ENCODE assay signal across 17 cellular contexts in the genomic region with DNA sequence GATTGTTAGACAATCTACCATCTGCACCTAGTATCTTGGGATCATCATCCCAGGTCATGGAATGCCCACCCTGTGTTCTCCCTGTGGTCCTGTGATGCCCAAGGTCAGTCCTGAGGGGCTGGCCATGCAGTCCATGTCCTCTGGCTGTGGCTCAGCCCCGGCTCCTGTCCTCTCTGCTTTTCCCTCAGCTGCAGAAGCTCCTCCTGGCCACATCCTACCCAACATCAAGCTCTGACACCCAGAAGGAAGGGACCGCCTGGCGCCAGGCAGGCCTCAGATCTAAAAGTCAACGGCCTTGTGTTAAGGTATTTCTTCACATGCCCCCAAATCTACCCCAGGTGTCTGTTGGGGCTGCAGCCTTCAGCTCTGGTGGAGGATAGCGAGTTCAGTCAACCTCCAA.
A peak's percentile ranks its signal among the peaks of the same experiment; 100 is the strongest.
DNase-seq lines count a peak whose midpoint lies in the region; ATAC-seq and TF ChIP-seq lines count a peak whose summit lies in the region.
"Had no signal": no experiment of that assay in that cellular context is flagged by ENCODE, and none has a peak within 500 bp of the region (broad histone marks: within the 10 kb centered on the region; RNA-seq: fewer than 3 reads in every experiment).

No MANE protein-coding gene starts in this region.

- TF ChIP-seq CTCF in RWPE1 (conservative IDR thresholded peaks at IDR 0.05; ENCODE audit: low read depth), result no peak
- TF ChIP-seq CTCF in GM10248 (IDR thresholded peaks at IDR 0.05; ENCODE audit: control extremely low read depth, extremely low read depth, low read depth, missing control alignments), result no peak

- H3K9me3 ChIP-seq in muscle layer of colon (ENCODE audit: low read length), result no peaks in the 10 kb centered on the region

- H3K4me1 ChIP-seq in muscle layer of colon (ENCODE audit: insufficient read depth, low read length), result peaks cover 44% of the 10 kb centered on the region

- H3K9ac ChIP-seq in muscle layer of colon (ENCODE audit: low read length), result no peak overlapping the region

- H3K27me3 Mint-ChIP-seq in stimulated activated naive CD8-positive, alpha-beta T cell treated with anti-CD3 and anti-CD28 coated beads, Interleukin-15, amount 100 ng/mL, for 72 hours, result no peaks in the 10 kb centered on the region
- H3K27me3 Mint-ChIP-seq: CD4-positive, alpha-beta memory T cell; IgD-negative memory B cell had no signal

- peak overlapping the region; percentile 4; the same call in 1 of the 2 replicates for H3K27ac ChIP-seq in RWPE1
- H3K27ac ChIP-seq in muscle layer of colon (ENCODE audit: low read depth, low read length), result peak overlapping the region; percentile 45

- POLR2A ChIA-PET in RWPE1 (lab: Yijun Ruan, JAX; ENCODE audit: low non-redundant PET), result no interaction called here
- POLR2A ChIA-PET in GM10248 (lab: Yijun Ruan, JAX), result interaction anchor here (1.1 kb wide), 1 partner anchor 25 kb away, joined by 5 read pairs; no protein-coding TSS in a partner anchor

- CTCF ChIA-PET in RWPE1 (lab: Yijun Ruan, JAX) (interaction anchor here (1.2 to 12.9 kb wide), 6 partner anchors 10 to 196 kb away, joined by 3 to 130 read pairs (median 8); no protein-coding TSS in a partner anchor), GM10248 (lab: Yijun Ruan, JAX) (interaction anchor here (1.3 to 56.4 kb wide), 19 partner anchors 4 to 212 kb away, joined by 3 to 1145 read pairs (median 7); no protein-coding TSS in a partner anchor)

- H3K4me3 ChIP-seq in muscle layer of colon (ENCODE audit: low read depth in 1 of 2, low read length in 2 of 2), result no peak overlapping the region

- no peak for ATAC-seq in stimulated activated naive CD8-positive, alpha-beta T cell treated with anti-CD3 and anti-CD28 coated beads, Interleukin-15, amount 100 ng/mL, for 72 hours
- ATAC-seq in stimulated activated naive CD8-positive, alpha-beta T cell treated with anti-CD3 and anti-CD28 coated beads, Interleukin-15, Interleukin-2, amounts not matched to agents 100 U/mL and 50 U/mL, for 24 hours, result no peak
- ATAC-seq in HG02763 (IDR thresholded peaks at IDR 0.05; ENCODE audit: unreplicated experiment), result no peak
- ATAC-seq: HCT116, HepG2 had no signal

- H3K27ac Mint-ChIP-seq in stimulated activated naive CD8-positive, alpha-beta T cell treated with anti-CD3 and anti-CD28 coated beads, Interleukin-15, amount 100 ng/mL, for 72 hours, result peak overlapping the region; percentile 40 to 65
- H3K27ac Mint-ChIP-seq: CD4-positive, alpha-beta memory T cell; HFFc6; IgD-negative memory B cell had no signal

- H3K36me3 ChIP-seq in muscle layer of colon (ENCODE audit: insufficient read depth, low read length), result peaks cover 40% of the 10 kb centered on the region

- no peaks in the 10 kb centered on the region for H3K27me3 ChIP-seq in muscle layer of colon (ENCODE audit: control insufficient read depth in 1 of 2, insufficient read depth in 2 of 2, low read length in 2 of 2)

- H3K9me3 Mint-ChIP-seq in stimulated activated naive CD8-positive, alpha-beta T cell treated with anti-CD3 and anti-CD28 coated beads, Interleukin-15, amount 100 ng/mL, for 72 hours, result no peaks in the 10 kb centered on the region
- H3K9me3 Mint-ChIP-seq: CD14-positive monocyte; CD4-positive, alpha-beta memory T cell; HFFc6; IgD-negative memory B cell had no signal

- peaks cover 12% of the 10 kb centered on the region for H3K4me1 Mint-ChIP-seq in stimulated activated naive CD8-positive, alpha-beta T cell treated with anti-CD3 and anti-CD28 coated beads, Interleukin-15, amount 100 ng/mL, for 72 hours

- H3K4me3 Mint-ChIP-seq in stimulated activated naive CD8-positive, alpha-beta T cell treated with anti-CD3 and anti-CD28 coated beads, Interleukin-15, amount 100 ng/mL, for 72 hours, result no peak overlapping the region
- H3K4me3 Mint-ChIP-seq: CD14-positive monocyte; CD4-positive, alpha-beta memory T cell; HFFc6; IgD-negative memory B cell had no signal

- DNase-seq in stimulated activated naive CD8-positive, alpha-beta T cell treated with anti-CD3 and anti-CD28 coated beads, Interleukin-15, amount 100 ng/mL, for 72 hours, result no peak
- no peak for DNase-seq in stimulated activated naive CD8-positive, alpha-beta T cell treated with anti-CD3 and anti-CD28 coated beads, Interleukin-15, Interleukin-2, amounts not matched to agents 100 U/mL and 50 U/mL, for 24 hours
- DNase-seq in RWPE1 (ENCODE audit: low spot score) (no peak), GM10248 (ENCODE audit: extremely low spot score) (no peak), DMS153 treated with DMSO at 0.1 percent for 48 hours (lab: John Stamatoyannopoulos, UW; ENCODE audit: unreplicated experiment) (no peak)
- DNase-seq: CD4-positive, alpha-beta memory T cell; DMS153; DMS79 treated with DMSO at 0.1 percent for 48 hours; GF-D8; GOT3; HFFc6 had no signal
